In the genomic region with DNA sequence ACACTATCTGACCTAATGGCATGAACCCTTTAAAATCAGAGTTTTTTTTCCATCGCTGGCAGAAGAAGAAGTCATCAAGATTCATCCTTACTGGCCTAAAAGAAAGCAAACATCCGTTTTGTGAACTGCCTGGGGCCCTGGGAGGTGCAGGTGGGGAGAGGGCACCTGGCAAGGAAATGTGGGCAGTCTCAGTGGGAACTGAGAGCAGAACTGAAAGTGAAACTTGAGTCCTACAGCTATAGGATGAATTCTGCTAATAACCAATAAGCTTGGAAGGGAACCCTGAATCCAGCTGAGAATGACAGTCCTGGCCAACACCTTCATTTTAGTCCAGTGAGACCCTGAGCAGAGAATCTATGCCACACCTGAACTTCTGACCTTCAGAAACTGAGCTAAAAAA, we compare ENCODE assay signal across 1 cellular context.
TF ChIP-seq lines count a peak whose summit lies in the region.

No MANE protein-coding gene starts in this region.

TF ChIP-seq in HepG2, 621 proteins besides CTCF, POLR2A, EP300 and RAD21 (continued from another document):
- TF ChIP-seq, protein P1, sequence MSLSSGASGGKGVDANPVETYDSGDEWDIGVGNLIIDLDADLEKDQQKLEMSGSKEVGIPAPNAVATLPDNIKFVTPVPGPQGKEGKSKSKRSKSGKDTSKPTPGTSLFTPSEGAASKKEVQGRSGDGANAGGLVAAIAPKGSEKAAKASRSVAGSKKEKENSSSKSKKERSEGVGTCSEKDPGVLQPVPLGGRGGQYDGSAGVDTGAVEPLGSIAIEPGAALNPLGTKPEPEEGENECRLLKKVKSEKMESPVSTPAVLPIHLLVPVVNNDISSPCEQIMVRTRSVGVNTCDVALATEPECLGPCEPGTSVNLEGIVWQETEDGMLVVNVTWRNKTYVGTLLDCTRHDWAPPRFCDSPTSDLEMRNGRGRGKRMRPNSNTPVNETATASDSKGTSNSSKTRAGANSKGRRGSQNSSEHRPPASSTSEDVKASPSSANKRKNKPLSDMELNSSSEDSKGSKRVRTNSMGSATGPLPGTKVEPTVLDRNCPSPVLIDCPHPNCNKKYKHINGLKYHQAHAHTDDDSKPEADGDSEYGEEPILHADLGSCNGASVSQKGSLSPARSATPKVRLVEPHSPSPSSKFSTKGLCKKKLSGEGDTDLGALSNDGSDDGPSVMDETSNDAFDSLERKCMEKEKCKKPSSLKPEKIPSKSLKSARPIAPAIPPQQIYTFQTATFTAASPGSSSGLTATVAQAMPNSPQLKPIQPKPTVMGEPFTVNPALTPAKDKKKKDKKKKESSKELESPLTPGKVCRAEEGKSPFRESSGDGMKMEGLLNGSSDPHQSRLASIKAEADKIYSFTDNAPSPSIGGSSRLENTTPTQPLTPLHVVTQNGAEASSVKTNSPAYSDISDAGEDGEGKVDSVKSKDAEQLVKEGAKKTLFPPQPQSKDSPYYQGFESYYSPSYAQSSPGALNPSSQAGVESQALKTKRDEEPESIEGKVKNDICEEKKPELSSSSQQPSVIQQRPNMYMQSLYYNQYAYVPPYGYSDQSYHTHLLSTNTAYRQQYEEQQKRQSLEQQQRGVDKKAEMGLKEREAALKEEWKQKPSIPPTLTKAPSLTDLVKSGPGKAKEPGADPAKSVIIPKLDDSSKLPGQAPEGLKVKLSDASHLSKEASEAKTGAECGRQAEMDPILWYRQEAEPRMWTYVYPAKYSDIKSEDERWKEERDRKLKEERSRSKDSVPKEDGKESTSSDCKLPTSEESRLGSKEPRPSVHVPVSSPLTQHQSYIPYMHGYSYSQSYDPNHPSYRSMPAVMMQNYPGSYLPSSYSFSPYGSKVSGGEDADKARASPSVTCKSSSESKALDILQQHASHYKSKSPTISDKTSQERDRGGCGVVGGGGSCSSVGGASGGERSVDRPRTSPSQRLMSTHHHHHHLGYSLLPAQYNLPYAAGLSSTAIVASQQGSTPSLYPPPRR (CRISPR knock-in tag; IDR thresholded peaks at IDR 0.05; ENCODE audit: borderline replicate concordance): no peak
